8 cellular contexts compared by ENCODE assay signal in the genomic region with DNA sequence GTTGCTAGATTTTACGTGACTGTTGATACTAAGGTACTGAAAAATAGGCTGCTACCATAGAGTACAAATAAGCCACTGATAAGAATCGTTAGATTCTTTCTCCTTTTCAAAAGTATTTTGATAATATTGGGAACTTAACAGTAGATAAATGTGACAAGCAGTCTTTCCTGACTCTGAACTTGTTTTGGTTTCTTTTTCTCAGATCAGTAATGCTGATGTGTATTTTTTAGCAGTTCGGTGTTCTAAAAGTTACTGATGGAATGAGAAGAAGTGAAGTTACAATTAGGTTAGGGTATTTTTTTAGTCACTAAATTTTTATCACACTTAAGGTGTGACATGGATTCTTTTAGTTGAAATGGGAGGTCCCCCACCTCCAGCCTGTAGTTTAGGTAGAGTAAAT. TPM values are rescaled to one million over a fixed set of nuclear protein-coding genes. Genes with fewer than 3 reads are reported as not detected.
A peak's percentile ranks its signal among the peaks of the same experiment; 100 is the strongest.
DNase-seq lines count a peak whose midpoint lies in the region; ATAC-seq and TF ChIP-seq lines count a peak whose summit lies in the region.

No MANE protein-coding gene starts in this region.

- no peak overlapping the region for H2AFZ ChIP-seq in SU-DHL-6 (ENCODE audit: low read depth, low read length, severe bottlenecking)

- DNase-seq in fibroblast of mammary gland (ENCODE audit: low read depth) = no peak
- DNase-seq in gastrocnemius medialis = no peak
- no peak for DNase-seq in islet precursor cell
- no peak for DNase-seq in GM13977 (ENCODE audit: low spot score)

- in situ Hi-C loops in gastrocnemius medialis (cut with MboI; ENCODE audit: low sequenced_read_pairs in 4 of 4) = loop anchor here in 3 of 4 donors (10.0 to 25.0 kb wide), 3 partner anchors 571 to 721 kb away; partner anchors contain the start of genes LCMT1 (in 2 of the 3) and ZKSCAN2 (in 2 of the 3)
- in situ Hi-C loops in GM13977 (cut with MboI; ENCODE audit: low pct_unique_long_range_greater_than_20kb, low sequenced_read_pairs, unreplicated experiment) = no loop called here

- intact Hi-C loops in gastrocnemius medialis (cut with DNase I; ENCODE audit: low total_unique reads) = loop anchor here (1.0 to 10.0 kb wide), 5 partner anchors 34 to 716 kb away; partner anchors contain the start of gene ZKSCAN2

- H3F3A ChIP-seq in SU-DHL-6 (ENCODE audit: insufficient read depth) = peaks cover 5% of the 10 kb centered on the region; the same call in 1 of the 2 replicates

- H3K4me2 ChIP-seq in SU-DHL-6 (ENCODE audit: low read depth, low read length, poor library complexity, severe bottlenecking) = peak overlapping the region; percentile 97

- TF ChIP-seq CTCF in GM12875 (IDR thresholded peaks at IDR 0.05; ENCODE audit: borderline replicate concordance, insufficient read depth, low read depth, low read length) (no peak), SU-DHL-6 (IDR thresholded peaks at IDR 0.05; ENCODE audit: insufficient read depth, low read length, poor library complexity, severe bottlenecking) (no peak), fibroblast of mammary gland (conservative IDR thresholded peaks at IDR 0.05; ENCODE audit: control insufficient read depth, insufficient read depth, low read depth, low read length) (no peak), gastrocnemius medialis (IDR thresholded peaks at IDR 0.05 in 4 of 5, conservative IDR thresholded peaks at IDR 0.05 in 1 of 5) (no peak), GM13977 (IDR thresholded peaks at IDR 0.05; ENCODE audit: extremely low read depth, insufficient read depth, missing control alignments) (no peak)

- H3K9me3 ChIP-seq in SU-DHL-6 (ENCODE audit: insufficient read depth, low read length) = no peaks in the 10 kb centered on the region
- H3K9me3 ChIP-seq in gastrocnemius medialis = no peaks in the 10 kb centered on the region

- no peak overlapping the region for H3K27ac ChIP-seq in SU-DHL-6 (ENCODE audit: low read depth, low read length)
- H3K27ac ChIP-seq in gastrocnemius medialis = peak overlapping the region; percentile 97 to 100 (median 99)

- no peaks in the 10 kb centered on the region for H3K9me2 ChIP-seq in SU-DHL-6 (replicated peaks; ENCODE audit: insufficient read depth, low read length)

- peaks cover 19% of the 10 kb centered on the region for H3K36me3 ChIP-seq in SU-DHL-6 (ENCODE audit: low read length)
- H3K36me3 ChIP-seq in gastrocnemius medialis = peaks cover 0 to 5% of the 10 kb centered on the region in 2 donors

- ATAC-seq in gastrocnemius medialis (no peak), GM18505 (IDR thresholded peaks at IDR 0.05; ENCODE audit: unreplicated experiment) (no peak), GM21447 (IDR thresholded peaks at IDR 0.05; ENCODE audit: unreplicated experiment) (no peak)

- no peaks in the 10 kb centered on the region for H3K27me3 ChIP-seq in SU-DHL-6 (ENCODE audit: low read length)
- no peaks in the 10 kb centered on the region for H3K27me3 ChIP-seq in gastrocnemius medialis

- H3K79me2 ChIP-seq in SU-DHL-6 (ENCODE audit: insufficient read depth, low read length) = peaks cover 71% of the 10 kb centered on the region

- H3K9ac ChIP-seq in SU-DHL-6 (ENCODE audit: low read length) = peak overlapping the region; percentile 97

- peaks cover 45 to 54% of the 10 kb centered on the region in 2 donors for H3K4me1 ChIP-seq in gastrocnemius medialis

- peaks cover 27% of the 10 kb centered on the region; the same call in 1 of the 2 replicates for H4K20me1 ChIP-seq in SU-DHL-6 (ENCODE audit: low read depth, low read length)

- TF ChIP-seq POLR2A in gastrocnemius medialis (IDR thresholded peaks at IDR 0.05) = no peak
- no peak for TF ChIP-seq POLR2A in GM18505 (IDR thresholded peaks at IDR 0.05; ENCODE audit: borderline replicate concordance, extremely low read depth, insufficient read depth, insufficient read length)

- H3K4me3 ChIP-seq in GM12875 (ENCODE audit: low read depth, low read length) (peak overlapping the region; percentile 88), SU-DHL-6 (ENCODE audit: insufficient read depth, low read length, poor library complexity, severe bottlenecking) (peak overlapping the region; percentile 95), fibroblast of mammary gland (ENCODE audit: control insufficient read depth, low read depth, low read length) (peak overlapping the region; percentile 94), gastrocnemius medialis (peak overlapping the region; percentile 78 to 97 (median 86))

RNA-seq across cellular contexts. Expression of gene RBBP6, which starts 2.2 kb away (rescaled TPM):
- total RNA-seq in gastrocnemius medialis = 10 to 100 TPM; 33.3 to 57.1 (median 47.8) TPM
